ENCODE assay signal across 8 cellular contexts in the genomic region with DNA sequence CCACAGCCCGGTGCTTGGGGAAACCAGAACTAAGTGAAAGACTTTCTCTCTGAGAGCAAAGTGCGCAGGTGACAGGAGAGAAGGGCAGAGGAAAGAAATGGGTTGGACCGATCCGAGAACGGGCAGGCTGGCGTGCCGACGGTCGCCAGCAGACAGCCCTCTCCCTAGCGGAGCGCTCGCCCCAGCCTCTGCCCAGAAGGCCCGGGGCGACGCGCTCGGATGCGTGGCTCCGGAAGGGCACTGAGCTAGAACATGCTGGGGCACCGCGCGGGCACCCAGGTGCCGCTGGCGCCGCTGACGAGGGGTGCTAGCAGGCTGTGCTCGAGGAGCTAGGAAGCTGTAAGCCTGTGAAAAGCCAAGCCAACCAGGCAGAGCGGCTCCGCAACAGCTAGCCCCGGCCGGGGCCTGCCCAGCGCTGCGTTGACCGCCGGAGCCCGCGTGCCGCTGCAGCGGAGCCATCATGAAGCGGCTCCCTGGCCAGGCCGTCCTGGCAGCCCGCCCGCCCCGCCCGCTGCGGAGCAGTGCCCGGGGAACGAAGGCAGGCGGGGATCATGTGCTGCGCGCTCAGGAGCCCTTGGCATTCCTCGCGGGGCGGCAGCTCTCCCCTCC. TPM values are rescaled to one million over a fixed set of nuclear protein-coding genes. Genes with fewer than 3 reads are reported as not detected.
DNase-seq lines count a peak whose midpoint lies in the region; ATAC-seq and TF ChIP-seq lines count a peak whose summit lies in the region.

No MANE protein-coding gene starts in this region.

- H3K4me1 Mint-ChIP-seq in T-helper 1 cell treated with Interleukin-12 subunit alpha and Interleukin-12 subunit beta and Interleukin-4 antibody, amounts not matched to agents 30 μg/mL and 1 μg/mL, for 36 hours (ENCODE audit: low read depth) = peaks cover 16% of the 10 kb centered on the region
- H3K4me1 Mint-ChIP-seq in brain = peaks cover 14% of the 10 kb centered on the region

- H3K36me3 Mint-ChIP-seq in T-helper 1 cell treated with Interleukin-12 subunit alpha and Interleukin-12 subunit beta and Interleukin-4 antibody, amounts not matched to agents 30 μg/mL and 1 μg/mL, for 36 hours (ENCODE audit: low read depth) = peaks cover 3% of the 10 kb centered on the region
- H3K36me3 Mint-ChIP-seq in brain = no peaks in the 10 kb centered on the region

- H3K27me3 Mint-ChIP-seq in T-helper 1 cell treated with Interleukin-12 subunit alpha and Interleukin-12 subunit beta and Interleukin-4 antibody, amounts not matched to agents 30 μg/mL and 1 μg/mL, for 36 hours (ENCODE audit: low read depth) = peaks cover 36% of the 10 kb centered on the region
- H3K27me3 Mint-ChIP-seq in brain = peaks cover 66% of the 10 kb centered on the region

- H3K27me3 ChIP-seq in BJ (ENCODE audit: control insufficient read depth, insufficient read depth, low read length) = no peaks in the 10 kb centered on the region

- H3K27ac Mint-ChIP-seq in T-helper 1 cell treated with Interleukin-12 subunit alpha and Interleukin-12 subunit beta and Interleukin-4 antibody, amounts not matched to agents 30 μg/mL and 1 μg/mL, for 36 hours = no peak overlapping the region
- H3K27ac Mint-ChIP-seq in brain = peak overlapping the region in 2 of 5 experiments; percentile 33 to 58

- CTCF ChIA-PET in BJ (lab: Yijun Ruan, JAX) = interaction anchor here (0.9 to 1.2 kb wide), 2 partner anchors 32 to 73 kb away, joined by 3 to 4 read pairs; no protein-coding TSS in a partner anchor

- POLR2A ChIA-PET in BJ (lab: Charles Lee) = no interaction called here

- TF ChIP-seq CTCF in BJ (IDR thresholded peaks at IDR 0.05; ENCODE audit: insufficient read depth, low read depth, low read length) (no peak), brain (conservative IDR thresholded peaks at IDR 0.05) (no peak)

- H3K4me3 Mint-ChIP-seq in T-helper 1 cell treated with Interleukin-12 subunit alpha and Interleukin-12 subunit beta and Interleukin-4 antibody, amounts not matched to agents 30 μg/mL and 1 μg/mL, for 36 hours = peak overlapping the region; percentile 60
- peak overlapping the region; percentile 81 to 86 (median 83) for H3K4me3 Mint-ChIP-seq in brain

- ATAC-seq in GM19324 (IDR thresholded peaks at IDR 0.05; ENCODE audit: low FRiP score, unreplicated experiment) (peak; percentile 84), HG03442 (IDR thresholded peaks at IDR 0.05; ENCODE audit: unreplicated experiment) (peak; percentile 78)

- no peaks in the 10 kb centered on the region for H3K9me3 Mint-ChIP-seq in T-helper 1 cell treated with Interleukin-12 subunit alpha and Interleukin-12 subunit beta and Interleukin-4 antibody, amounts not matched to agents 30 μg/mL and 1 μg/mL, for 36 hours
- peaks cover 0 to 3% (median 0%) of the 10 kb centered on the region in 5 experiments for H3K9me3 Mint-ChIP-seq in brain

- H3K36me3 ChIP-seq in BJ (ENCODE audit: control insufficient read depth, insufficient read depth, low read length) = no peaks in the 10 kb centered on the region

- H3K4me3 ChIP-seq in BJ (ENCODE audit: low read depth, low read length) = peak overlapping the region; percentile 39

- DNase-seq in BJ (ENCODE audit: low read depth) (no peak), hypothalamus (lab: John Stamatoyannopoulos, UW) (peak in 49 of 51 donors; percentile 2 to 84 (median 61)), renal cortical epithelial cell (ENCODE audit: low read depth) (peak; percentile 40), CD1c-positive myeloid dendritic cell (ENCODE audit: extremely low spot score) (no peak)

RNA-seq across cellular contexts. Expression of a gene that starts 22.1 kb away (rescaled TPM):
- polyA plus RNA-seq in BJ (2011; rRNA removed) (29.1 and 60.6 TPM in 2 replicates), brain (ENCODE audit: insufficient read depth, low read depth, low replicate concordance) (1.7 TPM)
- polyA minus RNA-seq in BJ (2011; rRNA and poly(A)+ RNA removed) = 16.2 and 18.0 TPM in 2 replicates
- 323 and 364 TPM in 2 replicates for total RNA-seq in renal cortical epithelial cell

Comparison
In these comparisons a context has a peak if more than half of its experiments do, and no peak if none do; other contexts are left out.
1. DNase-seq: peak in hypothalamus (49 of 51) and renal cortical epithelial cell (single experiment); none in BJ (single experiment) and CD1c-positive myeloid dendritic cell (single experiment).
2. RNA of a gene that starts 22.1 kb away (polyA plus RNA-seq): 29.1 to 60.6 TPM in BJ; 1.7 TPM in brain (single experiment); every median in the first group is over 10 times any median in the second.